1 cellular context compared by ENCODE assay signal in genomic region chr7:114405427-114405826, GRCh38.
TF ChIP-seq lines count a peak whose summit lies in the region.

No MANE protein-coding gene starts in this region.

TF ChIP-seq in HepG2, 621 proteins besides CTCF, POLR2A, EP300 and RAD21 (continued from another document):
- TF ChIP-seq ETS1 (CRISPR knock-in tag; IDR thresholded peaks at IDR 0.05) (no peak), NCOR1 (IDR thresholded peaks at IDR 0.05; ENCODE audit: borderline replicate concordance, low read length) (no peak), MIER3 (CRISPR knock-in tag; IDR thresholded peaks at IDR 0.05; ENCODE audit: borderline replicate concordance) (no peak), MIER2 (CRISPR knock-in tag; IDR thresholded peaks at IDR 0.05) (no peak), HOXA9 (CRISPR knock-in tag; IDR thresholded peaks at IDR 0.05; ENCODE audit: borderline replicate concordance) (no peak), ZNF891 (CRISPR knock-in tag; IDR thresholded peaks at IDR 0.05) (no peak)
